ENCODE assay signal across 13 cellular contexts in the genomic region with DNA sequence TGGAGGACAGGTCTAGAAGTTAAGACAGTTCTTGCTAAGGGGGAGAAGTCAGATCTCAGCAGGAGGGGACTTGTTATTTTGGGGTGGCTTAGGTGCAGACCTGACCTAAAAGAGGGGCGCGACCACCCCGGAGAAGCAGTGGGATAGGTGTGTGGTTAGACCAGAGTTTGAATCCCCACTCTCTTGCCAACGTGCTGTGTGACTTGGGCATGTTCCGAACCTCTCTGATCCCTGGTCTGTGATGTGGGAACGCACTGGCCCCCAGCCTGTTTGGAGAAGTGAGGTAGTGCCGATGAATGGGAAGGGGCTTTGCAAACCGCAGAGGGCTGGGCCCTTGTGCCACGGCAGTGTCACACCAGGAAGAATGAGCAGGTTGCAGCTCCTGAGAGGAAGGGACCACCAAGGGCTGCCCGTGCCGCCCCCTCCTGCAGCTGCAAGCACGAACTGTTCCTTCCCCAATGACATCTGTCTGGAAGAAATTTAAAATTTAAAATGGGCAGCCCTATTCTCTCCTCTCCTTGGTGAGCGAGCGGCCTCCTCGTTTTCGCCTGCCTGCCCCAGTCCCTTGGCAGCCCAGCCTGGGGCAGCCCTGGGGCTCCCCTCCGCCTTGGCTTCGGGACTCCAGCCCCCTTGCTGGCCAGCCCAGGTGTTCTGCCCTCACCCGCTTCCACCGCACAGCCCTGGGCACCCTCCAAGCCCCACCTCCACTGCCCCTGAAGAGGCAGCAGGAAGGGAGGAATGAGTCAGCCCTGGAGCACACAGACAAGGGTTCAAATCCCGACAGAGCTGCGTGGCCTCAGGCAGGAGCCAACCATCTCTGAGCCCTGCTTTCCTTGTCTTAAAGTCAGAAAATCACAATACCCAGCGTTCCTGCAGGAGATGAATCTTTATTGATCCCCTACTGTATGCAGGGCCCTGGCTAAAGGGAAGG. TPM values are rescaled to one million over a fixed set of nuclear protein-coding genes. Genes with fewer than 3 reads are reported as not detected.
A peak's percentile ranks its signal among the peaks of the same experiment; 100 is the strongest.
DNase-seq lines count a peak whose midpoint lies in the region; ATAC-seq and TF ChIP-seq lines count a peak whose summit lies in the region.
"Had no signal": no experiment of that assay in that cellular context is flagged by ENCODE, and none has a peak within 500 bp of the region (broad histone marks: within the 10 kb centered on the region; RNA-seq: fewer than 3 reads in every experiment).

No MANE protein-coding gene starts in this region.

- in situ Hi-C loops in KBM-7 (cut with MboI; ENCODE audit: low pct_unique_long_range_greater_than_20kb, low sequenced_read_pairs): no loop called here

- peak overlapping the region; percentile 73 for H3K4me2 ChIP-seq in PC-3 (ENCODE audit: low read length)
- peak overlapping the region; percentile 71 for H3K4me2 ChIP-seq in fibroblast of lung (ENCODE audit: extremely low read depth, insufficient read depth, low read length)
- H3K4me2 ChIP-seq: KMS-11 had no signal

- H3K79me2 ChIP-seq in PC-3 (ENCODE audit: low read length) (no peaks in the 10 kb centered on the region), fibroblast of lung (ENCODE audit: control insufficient read depth, insufficient read depth, low read length) (no peaks in the 10 kb centered on the region)

- H3K36me3 ChIP-seq in PC-3 (ENCODE audit: low read depth, low read length): no peaks in the 10 kb centered on the region
- H3K36me3 ChIP-seq in fibroblast of lung (ENCODE audit: control insufficient read depth, insufficient read depth, low read length): no peaks in the 10 kb centered on the region

- H3F3A ChIP-seq in PC-3 (ENCODE audit: low read length, unreplicated experiment): no peaks in the 10 kb centered on the region

- TF ChIP-seq CTCF in PC-3 (conservative IDR thresholded peaks at IDR 0.05; ENCODE audit: low read depth, low read length) (no peak), fibroblast of lung (conservative IDR thresholded peaks at IDR 0.05 in 1 of 2, IDR thresholded peaks at IDR 0.05 in 1 of 2; ENCODE audit: low read depth in 1 of 2, low read length in 2 of 2) (no peak), retinal pigment epithelial cell (conservative IDR thresholded peaks at IDR 0.05; ENCODE audit: low read depth, low read length) (no peak)

- H4K20me1 ChIP-seq in PC-3 (ENCODE audit: low read length) (no peaks in the 10 kb centered on the region), fibroblast of lung (ENCODE audit: control insufficient read depth, extremely low read depth, insufficient read depth, low read length) (no peaks in the 10 kb centered on the region)

- H3K27me3 ChIP-seq in PC-3 (ENCODE audit: low read length): peaks cover 8% of the 10 kb centered on the region; the same call in 1 of the 2 replicates
- peaks cover 15% of the 10 kb centered on the region for H3K27me3 ChIP-seq in fibroblast of lung (ENCODE audit: control insufficient read depth, insufficient read depth, low read length)

- H3K27ac ChIP-seq in PC-3 (ENCODE audit: low read length) (no peak overlapping the region), fibroblast of lung (ENCODE audit: insufficient read depth, low read length) (peak overlapping the region; percentile 70)
- H3K27ac ChIP-seq: KMS-11 had no signal

- H3K27ac Mint-ChIP-seq in activated naive CD8-positive, alpha-beta T cell: no peak overlapping the region
- H3K27ac Mint-ChIP-seq in activated naive CD8-positive, alpha-beta T cell treated with anti-CD3 and anti-CD28 coated beads for 36 hours: no peak overlapping the region

- no peaks in the 10 kb centered on the region for H3K9me2 ChIP-seq in PC-3 (replicated peaks; ENCODE audit: low read length)

- H3K4me3 ChIP-seq in PC-3 (ENCODE audit: low read length): no peak overlapping the region
- peak overlapping the region in 3 of 4 experiments; percentile 23 to 61 (median 57) for H3K4me3 ChIP-seq in fibroblast of lung (replicated peaks in 1 of 4; ENCODE audit: control extremely low read depth in 1 of 4, insufficient read depth in 1 of 4, low read depth in 3 of 4, low read length in 4 of 4)
- peak overlapping the region; percentile 38 for H3K4me3 ChIP-seq in retinal pigment epithelial cell (ENCODE audit: low read length)

- no peaks in the 10 kb centered on the region for H3K9me3 Mint-ChIP-seq in activated naive CD8-positive, alpha-beta T cell (ENCODE audit: low read depth)
- no peaks in the 10 kb centered on the region for H3K9me3 Mint-ChIP-seq in activated naive CD8-positive, alpha-beta T cell treated with anti-CD3 and anti-CD28 coated beads for 36 hours

- peak overlapping the region; percentile 59 for H3K4me3 Mint-ChIP-seq in activated naive CD8-positive, alpha-beta T cell
- no peak overlapping the region for H3K4me3 Mint-ChIP-seq in activated naive CD8-positive, alpha-beta T cell treated with anti-CD3 and anti-CD28 coated beads for 36 hours

- CTCF ChIA-PET in PC-3 (lab: Charles Lee): interaction anchor here (0.5 kb wide), 1 partner anchor 92 kb away, joined by 3 read pairs; no protein-coding TSS in a partner anchor

- BruUV-seq in PC-3 (replicated peaks; lab: Mats Ljungman, UMichigan): no TSS peak

- H2AFZ ChIP-seq in PC-3 (ENCODE audit: low read length): no peak overlapping the region
- no peak overlapping the region for H2AFZ ChIP-seq in fibroblast of lung (ENCODE audit: low read length)

- DNase-seq in activated naive CD8-positive, alpha-beta T cell treated with anti-CD3 and anti-CD28 coated beads for 36 hours: no peak
- no peak for DNase-seq in PC-3
- DNase-seq in fibroblast of lung (ENCODE audit: low read depth in 2 of 2): no peak
- DNase-seq in retinal pigment epithelial cell (ENCODE audit: low read depth): no peak
- no peak for DNase-seq in D341Med (ENCODE audit: low spot score)
- no peak for DNase-seq in left colon
- DNase-seq in KBM-7: no peak
- DNase-seq: activated CD4-positive, alpha-beta T cell treated with anti-CD3 and anti-CD28 coated beads, Interleukin-2, amount 50 U/mL, for 4 hours; activated naive CD4-positive, alpha-beta T cell treated with anti-CD3 and anti-CD28 coated beads, Interleukin-2, amount 50 U/mL, for 16 hours; NCI-H2029 treated with DMSO at 0.1 percent for 48 hours had no signal

- no peaks in the 10 kb centered on the region for H3K9me3 ChIP-seq in PC-3 (ENCODE audit: low read length)
- no peaks in the 10 kb centered on the region for H3K9me3 ChIP-seq in fibroblast of lung (ENCODE audit: control insufficient read depth, insufficient read depth, low read depth, low read length)

- POLR2A ChIA-PET in PC-3 (lab: Charles Lee; ENCODE audit: unreplicated experiment): no interaction called here

- H3K27me3 Mint-ChIP-seq in activated naive CD8-positive, alpha-beta T cell: peaks cover 34% of the 10 kb centered on the region
- H3K27me3 Mint-ChIP-seq in activated naive CD8-positive, alpha-beta T cell treated with anti-CD3 and anti-CD28 coated beads for 36 hours: peaks cover 83% of the 10 kb centered on the region

- H3K9ac ChIP-seq in PC-3 (ENCODE audit: low read length): no peak overlapping the region
- H3K9ac ChIP-seq in fibroblast of lung (ENCODE audit: insufficient read depth, low read length): no peak overlapping the region
- H3K9ac ChIP-seq: KMS-11 had no signal

- ATAC-seq in PC-3: no peak
- no peak for ATAC-seq in left colon

- H3K4me1 Mint-ChIP-seq in activated naive CD8-positive, alpha-beta T cell (ENCODE audit: low read depth): peaks cover 8% of the 10 kb centered on the region
- peaks cover 5% of the 10 kb centered on the region for H3K4me1 Mint-ChIP-seq in activated naive CD8-positive, alpha-beta T cell treated with anti-CD3 and anti-CD28 coated beads for 36 hours

- no peaks in the 10 kb centered on the region for H3K36me3 Mint-ChIP-seq in activated naive CD8-positive, alpha-beta T cell
- H3K36me3 Mint-ChIP-seq in activated naive CD8-positive, alpha-beta T cell treated with anti-CD3 and anti-CD28 coated beads for 36 hours: no peaks in the 10 kb centered on the region

- intact Hi-C loops in PC-3 (cut with micrococcal nuclease): no loop called here
- intact Hi-C loops in left colon (cut with DNase I, micrococcal nuclease): loop anchor here in 1 of 2 donors (5.0 kb wide), 1 partner anchor 235 kb away; no protein-coding TSS in a partner anchor

- H3K4me1 ChIP-seq in PC-3 (ENCODE audit: insufficient read depth, low read length) (peaks cover 21% of the 10 kb centered on the region), fibroblast of lung (ENCODE audit: control insufficient read depth, extremely low read depth, insufficient read depth, low read length) (peaks cover 38% of the 10 kb centered on the region)

RNA-seq across cellular contexts. Expression of a gene that starts 1.6 kb away (rescaled TPM):
- total RNA-seq in activated naive CD8-positive, alpha-beta T cell treated with anti-CD3 and anti-CD28 coated beads for 36 hours: not detected
- total RNA-seq in PC-3 (2014; rRNA removed) (7.5 and 8.9 TPM in 2 replicates), fibroblast of lung (7.3 and 9.8 TPM in 2 replicates), left colon (1 to 10 TPM; 7.9 to 9.6 TPM)
- 7.2 and 28.0 TPM in 2 replicates for polyA plus RNA-seq in fibroblast of lung
- 24.8 and 66.0 TPM in 2 replicates for polyA plus RNA-seq in fibroblast of lung (2012)
- 5.4 and 39.7 TPM in 2 replicates for polyA minus RNA-seq in fibroblast of lung (ENCODE audit: low replicate concordance)

RNA-seq across cellular contexts. Expression of a gene that starts 40.8 kb away (rescaled TPM):
- total RNA-seq in activated naive CD8-positive, alpha-beta T cell treated with anti-CD3 and anti-CD28 coated beads for 36 hours: not detected
- not detected in 2 replicates for total RNA-seq in PC-3 (2014; rRNA removed)
- total RNA-seq in fibroblast of lung: not detected in 2 replicates
- not detected in 2 replicates for polyA plus RNA-seq in fibroblast of lung
- 0.17 and 0.40 TPM in 2 replicates for polyA plus RNA-seq in fibroblast of lung (2012)
- polyA minus RNA-seq in fibroblast of lung (ENCODE audit: low replicate concordance): not detected in 2 replicates
- total RNA-seq in left colon: not detected
- total RNA-seq: kidney epithelial cell had no signal
